22 cellular contexts compared by ENCODE assay signal in genomic region chr12:19245126-19245525, GRCh38.
"Had no signal": no experiment of that assay in that cellular context is flagged by ENCODE, and none has a peak within 500 bp of the region (broad histone marks: within the 10 kb centered on the region; RNA-seq: fewer than 3 reads in every experiment).

No MANE protein-coding gene starts in this region.

- H3K4me3 ChIP-seq: breast epithelium, coronary artery, esophagus muscularis mucosa, gastroesophageal sphincter, heart right ventricle, left ventricle myocardium inferior, prostate gland, right atrium auricular region, skin epidermis, transverse colon, vagina had no signal

- DNase-seq: activated CD4-positive, CD25-positive, alpha-beta regulatory T cell treated with anti-CD3 and anti-CD28 coated beads, Interleukin-2, amount 50 U/mL, for 72 hours; activated CD8-positive, alpha-beta memory T cell treated with anti-CD3 and anti-CD28 coated beads for 24 hours; activated CD8-positive, alpha-beta memory T cell treated with anti-CD3 and anti-CD28 coated beads, Interleukin-2, amount 50 U/mL, for 48 hours; activated effector memory CD4-positive, alpha-beta T cell treated with Interleukin-2 at 50 U/mL for 16 hours; activated naive CD4-positive, alpha-beta T cell treated with anti-CD3 and anti-CD28 coated beads, Interleukin-2, amount 50 U/mL, for 16 hours; activated T-cell treated with anti-CD3 and anti-CD28 coated beads, Interleukin-2, amount 50 U/mL, for 48 hours; heart right ventricle; immature natural killer cell; kidney glomerular epithelial cell; left ventricle myocardium inferior; occipital lobe; stimulated activated CD4-positive, alpha-beta T cell treated with anti-CD3 and anti-CD28 coated beads, Interleukin-2, amount 100 ng/mL, for 48 hours; transverse colon had no signal

- ATAC-seq: gastroesophageal sphincter had no signal

- H3K9me3 ChIP-seq: ascending aorta, breast epithelium, esophagus muscularis mucosa, gastroesophageal sphincter, heart right ventricle, left ventricle myocardium inferior, prostate gland, right atrium auricular region, transverse colon, vagina had no signal

- H3K27me3 ChIP-seq: ascending aorta, breast epithelium, esophagus muscularis mucosa, gastroesophageal sphincter, heart right ventricle, right atrium auricular region, transverse colon, vagina had no signal

- H3K27ac ChIP-seq: breast epithelium, coronary artery, esophagus muscularis mucosa, gastroesophageal sphincter, left ventricle myocardium inferior, prostate gland, right atrium auricular region, transverse colon, vagina had no signal

- H3K36me3 ChIP-seq: ascending aorta, breast epithelium, esophagus muscularis mucosa, gastroesophageal sphincter, heart right ventricle, left ventricle myocardium inferior, prostate gland, right atrium auricular region, transverse colon, vagina had no signal

- H3K4me1 ChIP-seq: breast epithelium, prostate gland had no signal
